Comparison of ENCODE assay signal across 7 cellular contexts in the genomic region with DNA sequence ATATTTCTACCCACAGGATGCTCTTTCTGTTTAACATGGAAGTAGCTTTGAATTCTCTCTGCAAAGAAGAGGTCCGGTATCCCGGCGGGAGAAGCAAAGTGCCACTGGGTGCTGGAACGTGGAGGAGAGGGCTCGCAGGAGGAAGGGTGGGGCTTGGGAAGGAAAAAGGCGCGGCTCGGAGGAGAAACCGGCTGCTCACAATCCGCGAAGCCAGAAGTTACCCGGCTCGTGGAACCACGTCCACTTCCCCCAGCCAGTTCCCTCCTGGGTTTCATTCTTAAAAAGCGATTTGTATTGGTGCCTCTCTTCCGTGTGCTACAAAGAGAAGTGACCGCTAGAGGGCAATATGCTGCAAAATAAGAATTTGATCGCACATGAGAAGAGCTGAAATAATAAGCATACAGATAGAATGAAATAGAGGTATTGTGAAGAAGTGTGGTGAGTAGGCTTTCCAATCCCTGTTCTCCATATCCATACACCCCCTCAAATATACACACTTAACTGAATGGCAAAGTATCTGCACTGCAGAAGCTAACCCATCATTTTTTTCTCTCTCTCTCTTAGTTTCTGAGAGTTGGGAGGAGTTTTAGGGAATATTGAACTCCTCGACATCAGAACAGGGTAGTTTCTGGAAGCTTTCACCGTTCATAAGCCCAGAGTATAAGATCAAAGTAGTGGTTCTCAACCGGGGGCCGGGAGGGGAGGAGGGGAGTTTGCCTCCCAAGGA.
DNase-seq lines count a peak whose midpoint lies in the region; ATAC-seq and TF ChIP-seq lines count a peak whose summit lies in the region.

No MANE protein-coding gene starts in this region.

- no peaks in the 10 kb centered on the region for H3K27me3 ChIP-seq in rectal smooth muscle tissue (ENCODE audit: control insufficient read depth, insufficient read depth, low read length)

- no peaks in the 10 kb centered on the region for H3K36me3 ChIP-seq in rectal smooth muscle tissue (ENCODE audit: control insufficient read depth, insufficient read depth, low read length)

- H3K4me3 ChIP-seq in astrocyte of the spinal cord (ENCODE audit: low read depth, low read length) (peak overlapping the region; percentile 49), rectal smooth muscle tissue (ENCODE audit: low read length) (peak overlapping the region; percentile 83)

- in situ Hi-C loops in astrocyte of the spinal cord (cut with HindIII; ENCODE audit: low sequenced_read_pairs): no loop called here

- ATAC-seq in GM18498 (IDR thresholded peaks at IDR 0.05; ENCODE audit: unreplicated experiment): peak; percentile 87
- peak; percentile 89 for ATAC-seq in HG02943 (IDR thresholded peaks at IDR 0.05; ENCODE audit: low read depth, unreplicated experiment)

- no peaks in the 10 kb centered on the region for H3K36me3 Mint-ChIP-seq in T-helper 1 cell treated with Interleukin-12 subunit alpha and Interleukin-12 subunit beta and Interleukin-4 antibody, amounts not matched to agents 30 μg/mL and 1 μg/mL, for 36 hours (ENCODE audit: low read depth)

- H3K9ac ChIP-seq in rectal smooth muscle tissue (ENCODE audit: low read length): peak overlapping the region; percentile 58

- peaks cover 25% of the 10 kb centered on the region for H3K27me3 Mint-ChIP-seq in T-helper 1 cell treated with Interleukin-12 subunit alpha and Interleukin-12 subunit beta and Interleukin-4 antibody, amounts not matched to agents 30 μg/mL and 1 μg/mL, for 36 hours (ENCODE audit: low read depth)

- H3K27ac Mint-ChIP-seq in T-helper 1 cell treated with Interleukin-12 subunit alpha and Interleukin-12 subunit beta and Interleukin-4 antibody, amounts not matched to agents 30 μg/mL and 1 μg/mL, for 36 hours: no peak overlapping the region

- peaks cover 8% of the 10 kb centered on the region for H3K4me1 Mint-ChIP-seq in T-helper 1 cell treated with Interleukin-12 subunit alpha and Interleukin-12 subunit beta and Interleukin-4 antibody, amounts not matched to agents 30 μg/mL and 1 μg/mL, for 36 hours (ENCODE audit: low read depth)

- no peaks in the 10 kb centered on the region for H3K9me3 Mint-ChIP-seq in T-helper 1 cell treated with Interleukin-12 subunit alpha and Interleukin-12 subunit beta and Interleukin-4 antibody, amounts not matched to agents 30 μg/mL and 1 μg/mL, for 36 hours

- H3K4me3 Mint-ChIP-seq in T-helper 1 cell treated with Interleukin-12 subunit alpha and Interleukin-12 subunit beta and Interleukin-4 antibody, amounts not matched to agents 30 μg/mL and 1 μg/mL, for 36 hours: peak overlapping the region; percentile 75

- no peak overlapping the region for H3K27ac ChIP-seq in rectal smooth muscle tissue (ENCODE audit: low read depth, low read length)

- peaks cover 5% of the 10 kb centered on the region for H3K4me1 ChIP-seq in rectal smooth muscle tissue (ENCODE audit: control insufficient read depth, insufficient read depth, low read length)

- peak; percentile 83 for DNase-seq in NCI-H146 treated with DMSO at 0.1 percent for 48 hours (lab: John Stamatoyannopoulos, UW; ENCODE audit: unreplicated experiment)
- peak; percentile 88 for DNase-seq in astrocyte of the spinal cord (ENCODE audit: low read depth, low spot score)
- peak; percentile 48 to 90 for DNase-seq in hippocampal formation (lab: John Stamatoyannopoulos, UW)

- TF ChIP-seq CTCF in astrocyte of the spinal cord (IDR thresholded peaks at IDR 0.05; ENCODE audit: low read depth, low read length): peak; percentile 79
